In the genomic region with DNA sequence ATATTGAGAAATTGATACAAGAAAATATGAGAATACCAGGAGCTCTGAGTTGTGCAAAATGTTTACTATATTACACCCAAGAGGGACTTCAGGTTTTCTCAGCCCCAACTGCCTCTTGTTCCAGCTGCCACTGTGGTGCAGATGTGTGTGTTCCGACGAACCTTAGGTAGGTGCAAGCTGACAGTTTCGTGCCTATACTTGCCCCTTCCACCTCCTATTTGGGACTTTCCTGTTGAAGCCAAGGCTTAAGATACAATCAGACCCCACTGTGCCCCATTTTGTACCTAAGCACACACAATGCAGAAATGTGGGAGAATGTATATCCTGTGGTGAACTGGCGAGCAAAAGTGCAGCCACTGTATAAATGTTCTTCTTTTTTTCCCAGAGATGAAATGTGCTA, we compare ENCODE assay signal across 1 cellular context.
TF ChIP-seq lines count a peak whose summit lies in the region.

No MANE protein-coding gene starts in this region.

TF ChIP-seq in H1, 55 proteins besides CTCF, POLR2A, EP300 and RAD21 (continued from another document):
- TF ChIP-seq TAF1 (IDR thresholded peaks at IDR 0.05; ENCODE audit: low read depth, low read length), result no peak
- TF ChIP-seq, protein P1, sequence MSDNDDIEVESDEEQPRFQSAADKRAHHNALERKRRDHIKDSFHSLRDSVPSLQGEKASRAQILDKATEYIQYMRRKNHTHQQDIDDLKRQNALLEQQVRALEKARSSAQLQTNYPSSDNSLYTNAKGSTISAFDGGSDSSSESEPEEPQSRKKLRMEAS (IDR thresholded peaks at IDR 0.05), result no peak
- no peak for TF ChIP-seq CEBPB (IDR thresholded peaks at IDR 0.05; ENCODE audit: low read depth, low read length)
- TF ChIP-seq FOSL1 (IDR thresholded peaks at IDR 0.05; ENCODE audit: insufficient read depth, low read depth, low read length), result no peak
- no peak for TF ChIP-seq RXRA (IDR thresholded peaks at IDR 0.05; ENCODE audit: insufficient read depth, low read depth, low read length)
- TF ChIP-seq, protein P2, sequence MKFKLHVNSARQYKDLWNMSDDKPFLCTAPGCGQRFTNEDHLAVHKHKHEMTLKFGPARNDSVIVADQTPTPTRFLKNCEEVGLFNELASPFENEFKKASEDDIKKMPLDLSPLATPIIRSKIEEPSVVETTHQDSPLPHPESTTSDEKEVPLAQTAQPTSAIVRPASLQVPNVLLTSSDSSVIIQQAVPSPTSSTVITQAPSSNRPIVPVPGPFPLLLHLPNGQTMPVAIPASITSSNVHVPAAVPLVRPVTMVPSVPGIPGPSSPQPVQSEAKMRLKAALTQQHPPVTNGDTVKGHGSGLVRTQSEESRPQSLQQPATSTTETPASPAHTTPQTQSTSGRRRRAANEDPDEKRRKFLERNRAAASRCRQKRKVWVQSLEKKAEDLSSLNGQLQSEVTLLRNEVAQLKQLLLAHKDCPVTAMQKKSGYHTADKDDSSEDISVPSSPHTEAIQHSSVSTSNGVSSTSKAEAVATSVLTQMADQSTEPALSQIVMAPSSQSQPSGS (IDR thresholded peaks at IDR 0.05; ENCODE audit: low read length), result no peak
- TF ChIP-seq KDM1A (IDR thresholded peaks at IDR 0.05; ENCODE audit: borderline replicate concordance, low read length), result no peak
- TF ChIP-seq HDAC6 (IDR thresholded peaks at IDR 0.05; ENCODE audit: low read depth, low read length), result no peak
- TF ChIP-seq SRF (IDR thresholded peaks at IDR 0.05; ENCODE audit: low read depth, low read length), result no peak
